Comparison of ENCODE assay signal across 28 cellular contexts in genomic region chr7:32872421-32872820, GRCh38. TPM values are rescaled to one million over a fixed set of nuclear protein-coding genes. Genes with fewer than 3 reads are reported as not detected.
DNase-seq lines count a peak whose midpoint lies in the region; ATAC-seq and TF ChIP-seq lines count a peak whose summit lies in the region.
"Had no signal": no experiment of that assay in that cellular context is flagged by ENCODE, and none has a peak within 500 bp of the region (broad histone marks: within the 10 kb centered on the region; RNA-seq: fewer than 3 reads in every experiment).

No MANE protein-coding gene starts in this region.

- H3K9me3 Mint-ChIP-seq in HFFc6: no peaks in the 10 kb centered on the region
- H3K9me3 Mint-ChIP-seq in endothelial cell (ENCODE audit: unreplicated experiment): no peaks in the 10 kb centered on the region
- H3K9me3 Mint-ChIP-seq in activated CD4-positive, alpha-beta T cell treated with anti-CD3 and anti-CD28 coated beads, Interleukin-2, amount 10 ng/mL, durations not matched to agents 7 days and 5 days: peaks cover 3% of the 10 kb centered on the region
- H3K9me3 Mint-ChIP-seq: CD4-positive, alpha-beta T cell; IgD-negative memory B cell had no signal

- ATAC-seq in heart right ventricle (peak in 2 of 8 donors; percentile 9 to 12), gastrocnemius medialis (no peak)
- ATAC-seq: A549, Panc1 had no signal

- H3K4me1 ChIP-seq in heart right ventricle (peaks cover 0 to 83% (median 44%) of the 10 kb centered on the region in 9 donors), gastrocnemius medialis (peaks cover 59 to 87% of the 10 kb centered on the region in 2 donors)

- TF ChIP-seq CTCF in heart right ventricle (IDR thresholded peaks at IDR 0.05): no peak
- TF ChIP-seq CTCF in HFFc6 (IDR thresholded peaks at IDR 0.05): no peak
- TF ChIP-seq CTCF in endothelial cell (IDR thresholded peaks at IDR 0.05; ENCODE audit: unreplicated experiment): no peak
- TF ChIP-seq CTCF in gastrocnemius medialis (IDR thresholded peaks at IDR 0.05 in 4 of 5, conservative IDR thresholded peaks at IDR 0.05 in 1 of 5): no peak

- WGBS in heart right ventricle, 2 donors: 76 to 84% methylated on average over 2 of the region's 2 CpGs

- POLR2A ChIA-PET in activated CD4-positive, alpha-beta T cell treated with anti-CD3 and anti-CD28 coated beads, Interleukin-2, amount 10 ng/mL, durations not matched to agents 7 days and 5 days (lab: Charles Lee): no interaction called here

- H3K27me3 ChIP-seq in heart right ventricle: no peaks in the 10 kb centered on the region
- no peaks in the 10 kb centered on the region for H3K27me3 ChIP-seq in gastrocnemius medialis
- H3K27me3 ChIP-seq: BLaER1 treated with 17β-estradiol and CSF1 and Interleukin-3, amounts not matched to agents 10 nM and 100 nM had no signal

- H3K4me3 ChIP-seq in heart right ventricle (no peak overlapping the region), gastrocnemius medialis (no peak overlapping the region)
- H3K4me3 ChIP-seq: A549; BLaER1 treated with 17β-estradiol and CSF1 and Interleukin-3, amounts not matched to agents 10 nM and 100 nM; GM23248; SK-N-MC had no signal

- CTCF ChIA-PET in activated CD4-positive, alpha-beta T cell treated with anti-CD3 and anti-CD28 coated beads, Interleukin-2, amount 10 ng/mL, durations not matched to agents 7 days and 5 days (lab: Charles Lee): no interaction called here

- H3K36me3 Mint-ChIP-seq in HFFc6 (ENCODE audit: low read depth) (peaks cover 42% of the 10 kb centered on the region), endothelial cell (ENCODE audit: low read depth, unreplicated experiment) (peaks cover 35% of the 10 kb centered on the region)
- H3K36me3 Mint-ChIP-seq in activated CD4-positive, alpha-beta T cell treated with anti-CD3 and anti-CD28 coated beads, Interleukin-2, amount 10 ng/mL, durations not matched to agents 7 days and 5 days (ENCODE audit: low read depth): peaks cover 66% of the 10 kb centered on the region

- H3K27ac ChIP-seq in heart right ventricle: peak overlapping the region in 8 of 10 donors; percentile 8 to 67 (median 39)
- peak overlapping the region; percentile 10 to 95 (median 79) for H3K27ac ChIP-seq in gastrocnemius medialis
- H3K27ac ChIP-seq: A549; BLaER1 treated with 17β-estradiol and CSF1 and Interleukin-3, amounts not matched to agents 10 nM and 100 nM; GM23248; RWPE1; SK-N-MC had no signal

- peaks cover 0 to 97% (median 34%) of the 10 kb centered on the region in 9 donors for H3K36me3 ChIP-seq in heart right ventricle
- peaks cover 0 to 47% of the 10 kb centered on the region in 2 donors for H3K36me3 ChIP-seq in gastrocnemius medialis

- H3K27ac Mint-ChIP-seq in HFFc6: peak overlapping the region; percentile 29; the same call in 1 of the 2 replicates
- H3K27ac Mint-ChIP-seq in endothelial cell (ENCODE audit: unreplicated experiment): no peak overlapping the region
- H3K27ac Mint-ChIP-seq in activated CD4-positive, alpha-beta T cell treated with anti-CD3 and anti-CD28 coated beads, Interleukin-2, amount 10 ng/mL, durations not matched to agents 7 days and 5 days: no peak overlapping the region
- H3K27ac Mint-ChIP-seq: CD4-positive, alpha-beta T cell had no signal

- intact Hi-C loops in heart right ventricle (cut with DNase I) (no loop called here), cardiac septum (cut with DNase I) (no loop called here), gastrocnemius medialis (cut with DNase I; ENCODE audit: low total_unique reads) (no loop called here)

- H3K4me1 Mint-ChIP-seq in HFFc6 (ENCODE audit: low read depth): peaks cover 21% of the 10 kb centered on the region
- peaks cover 4% of the 10 kb centered on the region for H3K4me1 Mint-ChIP-seq in endothelial cell (ENCODE audit: unreplicated experiment)
- peaks cover 21% of the 10 kb centered on the region for H3K4me1 Mint-ChIP-seq in activated CD4-positive, alpha-beta T cell treated with anti-CD3 and anti-CD28 coated beads, Interleukin-2, amount 10 ng/mL, durations not matched to agents 7 days and 5 days

- H3K9me3 ChIP-seq in heart right ventricle (no peaks in the 10 kb centered on the region), gastrocnemius medialis (no peaks in the 10 kb centered on the region)
- H3K9me3 ChIP-seq: A549 had no signal

- H3K4me3 Mint-ChIP-seq in HFFc6: no peak overlapping the region
- peak overlapping the region; percentile 4 for H3K4me3 Mint-ChIP-seq in endothelial cell (ENCODE audit: unreplicated experiment)
- H3K4me3 Mint-ChIP-seq in activated CD4-positive, alpha-beta T cell treated with anti-CD3 and anti-CD28 coated beads, Interleukin-2, amount 10 ng/mL, durations not matched to agents 7 days and 5 days: no peak overlapping the region
- H3K4me3 Mint-ChIP-seq: CD4-positive, alpha-beta T cell; IgD-negative memory B cell had no signal

- DNase-seq in heart right ventricle (no peak), cardiac septum (ENCODE audit: low spot score) (no peak), HFFc6 (no peak), endothelial cell (ENCODE audit: low spot score) (no peak), gastrocnemius medialis (no peak)
- no peak for DNase-seq in activated CD4-positive, alpha-beta T cell treated with anti-CD3 and anti-CD28 coated beads, Interleukin-2, amount 10 ng/mL, durations not matched to agents 7 days and 5 days
- DNase-seq in effector CD4-positive, alpha-beta T cell: no peak
- DNase-seq: AML-193; CD4-positive, alpha-beta T cell; COR-L47; DMS53; GM23248; H7; NCI-H1092; NCI-H1417 treated with DMSO at 0.1 percent for 48 hours; NCI-H187; NCI-H2081 treated with DMSO at 0.1 percent for 48 hours; NCI-H2171; NCI-H226; NCI-H510A; NCI-H69; SIG-M5 had no signal

- in situ Hi-C loops in gastrocnemius medialis (cut with MboI; ENCODE audit: low sequenced_read_pairs in 4 of 4): no loop called here

- H3K27me3 Mint-ChIP-seq in HFFc6 (ENCODE audit: insufficient read depth): no peaks in the 10 kb centered on the region; the same call in 1 of the 2 replicates
- H3K27me3 Mint-ChIP-seq in endothelial cell (ENCODE audit: unreplicated experiment): no peaks in the 10 kb centered on the region
- no peaks in the 10 kb centered on the region for H3K27me3 Mint-ChIP-seq in activated CD4-positive, alpha-beta T cell treated with anti-CD3 and anti-CD28 coated beads, Interleukin-2, amount 10 ng/mL, durations not matched to agents 7 days and 5 days
- H3K27me3 Mint-ChIP-seq: CD4-positive, alpha-beta T cell; IgD-negative memory B cell had no signal

- TF ChIP-seq POLR2A in gastrocnemius medialis (IDR thresholded peaks at IDR 0.05): no peak

RNA-seq across cellular contexts. Expression of gene KBTBD2, which starts 19.1 kb away (rescaled TPM):
- 10 to 100 TPM; 22.0 to 34.1 (median 24.9) TPM for total RNA-seq in heart right ventricle
- polyA plus RNA-seq in heart right ventricle: 10 to 100 TPM; 13.3 to 15.9 TPM
- 30.8 TPM for total RNA-seq in cardiac septum
- 10 to 100 TPM; 20.8 to 24.5 (median 22.0) TPM for total RNA-seq in HFFc6 (2021; fragmentation: NEBNext Ultra II Directional; extraction: Animal tissue kit (Norgen Biotek cat#: 25700))
- 53.6 TPM for total RNA-seq in endothelial cell (ENCODE audit: unreplicated experiment)
- 10 to 100 TPM; 54.3 to 92.5 (median 64.1) TPM for total RNA-seq in gastrocnemius medialis
- total RNA-seq in activated CD4-positive, alpha-beta T cell treated with anti-CD3 and anti-CD28 coated beads, Interleukin-2, amount 10 ng/mL, durations not matched to agents 7 days and 5 days: 10 to 100 TPM; 46.2 to 46.6 TPM
